13 cellular contexts compared by ENCODE assay signal in the genomic region with DNA sequence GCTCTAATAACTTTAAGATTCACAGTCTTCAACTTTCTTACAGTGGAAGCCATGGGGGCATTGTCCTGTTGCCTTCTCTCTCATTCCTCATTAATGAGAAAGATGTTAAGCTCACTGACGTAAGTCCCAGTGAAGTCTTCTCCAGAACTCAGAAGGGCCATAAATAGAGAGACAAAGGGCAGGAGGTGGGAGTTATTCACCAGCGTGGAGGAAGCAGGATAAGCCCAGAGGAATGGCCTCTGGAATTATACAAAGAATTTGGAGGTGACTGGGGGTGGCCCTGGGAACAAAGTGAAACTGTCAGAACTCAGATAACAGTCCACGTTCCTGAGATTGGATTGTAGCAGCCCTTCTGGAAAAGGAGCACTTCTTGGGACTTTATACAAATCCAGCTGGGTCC.
DNase-seq lines count a peak whose midpoint lies in the region; ATAC-seq lines count a peak whose summit lies in the region.
"Had no signal": no experiment of that assay in that cellular context is flagged by ENCODE, and none has a peak within 500 bp of the region (broad histone marks: within the 10 kb centered on the region; RNA-seq: fewer than 3 reads in every experiment).

No MANE protein-coding gene starts in this region.

- H3K27me3 ChIP-seq in rectal smooth muscle tissue (ENCODE audit: control insufficient read depth, insufficient read depth, low read length): no peaks in the 10 kb centered on the region

- peaks cover 64% of the 10 kb centered on the region for H3K4me1 ChIP-seq in rectal smooth muscle tissue (ENCODE audit: control insufficient read depth, insufficient read depth, low read length)
- H3K4me1 ChIP-seq: HAP-1 had no signal

- no peaks in the 10 kb centered on the region for H3K36me3 ChIP-seq in rectal smooth muscle tissue (ENCODE audit: control insufficient read depth, insufficient read depth, low read length)
- H3K36me3 ChIP-seq: HAP-1, WERI-Rb-1 had no signal

- ATAC-seq in GM18907 (IDR thresholded peaks at IDR 0.05; ENCODE audit: unreplicated experiment): no peak

- H3K27ac ChIP-seq in caudate nucleus (ENCODE audit: low read depth, low read length) (peak overlapping the region; percentile 47), rectal smooth muscle tissue (ENCODE audit: low read depth, low read length) (peak overlapping the region; percentile 90)
- H3K27ac ChIP-seq: WERI-Rb-1 had no signal

- no peak overlapping the region for H3K4me3 ChIP-seq in rectal smooth muscle tissue (ENCODE audit: low read length)
- H3K4me3 ChIP-seq: HAP-1 had no signal

- DNase-seq in EL: peak; percentile 8
- DNase-seq in caudate nucleus (lab: John Stamatoyannopoulos, UW): no peak
- DNase-seq in iPS-NIHi11 (ENCODE audit: low spot score): peak; percentile 29
- DNase-seq in COR-L47 (lab: John Stamatoyannopoulos, UW): no peak
- no peak for DNase-seq in activated CD8-positive, alpha-beta memory T cell treated with anti-CD3 and anti-CD28 coated beads, Interleukin-2, amount 50 U/mL, for 48 hours
- no peak for DNase-seq in AML-193 (lab: John Stamatoyannopoulos, UW)
- DNase-seq: activated T-cell treated with anti-CD3 and anti-CD28 coated beads, Interleukin-2, amount 50 U/mL, for 24 hours; GDM1; NCI-H446; WERI-Rb-1 had no signal

- H3K9ac ChIP-seq in rectal smooth muscle tissue (ENCODE audit: low read length): no peak overlapping the region

Comparison
In these comparisons a context has a peak if more than half of its experiments do, and no peak if none do; other contexts are left out.
1. DNase-seq: peak in EL (single experiment) and iPS-NIHi11 (single experiment); none in caudate nucleus (0 of 61), COR-L47 (single experiment), activated CD8-positive, alpha-beta memory T cell treated with anti-CD3 and anti-CD28 coated beads, Interleukin-2, amount 50 U/mL, for 48 hours (single experiment) and AML-193 (0 of 2).